ENCODE assay signal across 8 cellular contexts in the genomic region with DNA sequence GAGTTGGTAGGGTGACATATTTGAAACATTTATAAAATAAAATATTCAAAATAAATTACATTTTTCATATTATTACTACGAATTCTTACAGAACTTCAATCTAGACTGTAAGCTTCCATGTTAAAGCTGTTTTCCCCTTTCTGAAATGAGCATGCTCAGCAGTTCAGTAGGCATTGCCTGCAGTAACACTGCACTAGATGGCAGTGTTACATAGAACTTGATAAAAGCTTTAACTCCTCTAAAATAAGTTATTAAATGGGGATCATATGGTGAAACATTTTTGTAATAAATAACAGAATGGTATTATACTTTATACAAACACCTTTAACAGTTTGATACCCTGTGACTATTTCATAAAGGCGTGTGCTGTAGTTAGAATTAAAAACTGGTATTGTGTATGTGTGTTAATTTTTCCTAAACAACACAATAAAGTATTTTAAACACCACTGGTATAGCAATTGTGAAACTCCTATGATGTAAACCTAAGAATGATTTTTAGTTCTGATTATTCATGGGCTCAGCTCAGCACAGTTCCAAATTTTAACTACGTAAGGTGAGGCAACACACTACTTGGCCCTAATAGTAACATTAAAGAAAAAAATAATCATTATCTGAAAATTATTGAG.
DNase-seq lines count a peak whose midpoint lies in the region; ATAC-seq and TF ChIP-seq lines count a peak whose summit lies in the region.

No MANE protein-coding gene starts in this region.

- DNase-seq in NCI-H1105 treated with DMSO at 0.1 percent for 48 hours (lab: John Stamatoyannopoulos, UW) (peak; percentile 16), NCI-H1105 (lab: John Stamatoyannopoulos, UW) (no peak), erythroblast (lab: John Stamatoyannopoulos, UW) (peak; percentile 59), nephron progenitor cell (no peak), cortex of kidney (lab: John Stamatoyannopoulos, UW) (no peak)

- H3K36me3 Mint-ChIP-seq in nephron progenitor cell (ENCODE audit: low read depth), result peaks cover 44% of the 10 kb centered on the region

- no peak overlapping the region for H3K27ac Mint-ChIP-seq in nephron progenitor cell

- peaks cover 17% of the 10 kb centered on the region for H3K9me3 Mint-ChIP-seq in nephron progenitor cell

- ATAC-seq in GM19463 (IDR thresholded peaks at IDR 0.05; ENCODE audit: unreplicated experiment) (peak; percentile 80), HG03565 (IDR thresholded peaks at IDR 0.05; ENCODE audit: unreplicated experiment) (peak; percentile 72), SK-N-SH treated with all-trans-retinoic acid at 6 μM for 48 hours (peak; percentile 96)

- H3K27me3 Mint-ChIP-seq in nephron progenitor cell (ENCODE audit: low read depth, poor library complexity), result no peaks in the 10 kb centered on the region

- no peak overlapping the region for H3K4me3 Mint-ChIP-seq in nephron progenitor cell

- TF ChIP-seq CTCF in nephron progenitor cell (IDR thresholded peaks at IDR 0.05), result peak; percentile 41

- no peaks in the 10 kb centered on the region for H3K4me1 Mint-ChIP-seq in nephron progenitor cell

- no peak for TF ChIP-seq POLR2A in erythroblast (IDR thresholded peaks at IDR 0.05; ENCODE audit: low read length)

TF ChIP-seq in SK-N-SH treated with all-trans-retinoic acid at 6 μM for 48 hours, 23 proteins besides CTCF, POLR2A, EP300 and RAD21:
- TF ChIP-seq CSDC2 (CRISPR knock-in tag; IDR thresholded peaks at IDR 0.05) (no peak), ZFP3 (CRISPR knock-in tag; IDR thresholded peaks at IDR 0.05) (no peak), RARB (CRISPR knock-in tag; IDR thresholded peaks at IDR 0.05) (no peak), ZFP30 (CRISPR knock-in tag; IDR thresholded peaks at IDR 0.05) (no peak)
- TF ChIP-seq, protein P1, sequence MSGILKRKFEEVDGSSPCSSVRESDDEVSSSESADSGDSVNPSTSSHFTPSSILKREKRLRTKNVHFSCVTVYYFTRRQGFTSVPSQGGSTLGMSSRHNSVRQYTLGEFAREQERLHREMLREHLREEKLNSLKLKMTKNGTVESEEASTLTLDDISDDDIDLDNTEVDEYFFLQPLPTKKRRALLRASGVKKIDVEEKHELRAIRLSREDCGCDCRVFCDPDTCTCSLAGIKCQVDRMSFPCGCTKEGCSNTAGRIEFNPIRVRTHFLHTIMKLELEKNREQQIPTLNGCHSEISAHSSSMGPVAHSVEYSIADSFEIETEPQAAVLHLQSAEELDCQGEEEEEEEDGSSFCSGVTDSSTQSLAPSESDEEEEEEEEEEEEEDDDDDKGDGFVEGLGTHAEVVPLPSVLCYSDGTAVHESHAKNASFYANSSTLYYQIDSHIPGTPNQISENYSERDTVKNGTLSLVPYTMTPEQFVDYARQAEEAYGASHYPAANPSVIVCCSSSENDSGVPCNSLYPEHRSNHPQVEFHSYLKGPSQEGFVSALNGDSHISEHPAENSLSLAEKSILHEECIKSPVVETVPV (CRISPR knock-in tag; IDR thresholded peaks at IDR 0.05), result no peak
- TF ChIP-seq, protein P2, sequence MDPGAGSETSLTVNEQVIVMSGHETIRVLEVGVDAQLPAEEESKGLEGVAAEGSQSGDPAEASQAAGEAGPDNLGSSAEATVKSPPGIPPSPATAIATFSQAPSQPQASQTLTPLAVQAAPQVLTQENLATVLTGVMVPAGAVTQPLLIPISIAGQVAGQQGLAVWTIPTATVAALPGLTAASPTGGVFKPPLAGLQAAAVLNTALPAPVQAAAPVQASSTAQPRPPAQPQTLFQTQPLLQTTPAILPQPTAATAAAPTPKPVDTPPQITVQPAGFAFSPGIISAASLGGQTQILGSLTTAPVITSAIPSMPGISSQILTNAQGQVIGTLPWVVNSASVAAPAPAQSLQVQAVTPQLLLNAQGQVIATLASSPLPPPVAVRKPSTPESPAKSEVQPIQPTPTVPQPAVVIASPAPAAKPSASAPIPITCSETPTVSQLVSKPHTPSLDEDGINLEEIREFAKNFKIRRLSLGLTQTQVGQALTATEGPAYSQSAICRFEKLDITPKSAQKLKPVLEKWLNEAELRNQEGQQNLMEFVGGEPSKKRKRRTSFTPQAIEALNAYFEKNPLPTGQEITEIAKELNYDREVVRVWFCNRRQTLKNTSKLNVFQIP (CRISPR knock-in tag; IDR thresholded peaks at IDR 0.05; ENCODE audit: borderline replicate concordance, low read depth), result no peak

Comparison
In these comparisons a context has a peak if more than half of its experiments do, and no peak if none do; other contexts are left out.
1. DNase-seq: peak in NCI-H1105 treated with DMSO at 0.1 percent for 48 hours (single experiment) and erythroblast (2 of 2); none in NCI-H1105 (single experiment), nephron progenitor cell (single experiment) and cortex of kidney (single experiment).
2. Peak in every context shown above with its lines, with median percentiles within 50 percentile points of each other: ATAC-seq.